1 cellular context compared by ENCODE assay signal in genomic region chr12:117226505-117226904, GRCh38.
TF ChIP-seq lines count a peak whose summit lies in the region.

No MANE protein-coding gene starts in this region.

TF ChIP-seq in H1, 55 proteins besides CTCF, POLR2A, EP300 and RAD21 (continued from another document):
- no peak for TF ChIP-seq EZH2 (IDR thresholded peaks at IDR 0.05; ENCODE audit: low read depth, low read length, severe bottlenecking)
- no peak for TF ChIP-seq TEAD4 (IDR thresholded peaks at IDR 0.05; ENCODE audit: low read depth, low read length)
- no peak for TF ChIP-seq SP4 (IDR thresholded peaks at IDR 0.05; ENCODE audit: low read length)
- no peak for TF ChIP-seq TAF1 (IDR thresholded peaks at IDR 0.05; ENCODE audit: low read depth, low read length)
- TF ChIP-seq JUND (IDR thresholded peaks at IDR 0.05; ENCODE audit: low read length) = no peak
- TF ChIP-seq CHD1 (IDR thresholded peaks at IDR 0.05; ENCODE audit: low read depth, low read length) = no peak
- no peak for TF ChIP-seq HDAC2 (IDR thresholded peaks at IDR 0.05; ENCODE audit: borderline replicate concordance in 1 of 2, low read depth in 2 of 2, low read length in 2 of 2)
